In genomic region chr15:96042734-96043224, GRCh38 we compare ENCODE assay signal across 1 cellular context.
TF ChIP-seq lines count a peak whose summit lies in the region.

No MANE protein-coding gene starts in this region.

TF ChIP-seq in K562, 482 proteins besides CTCF, POLR2A, EP300 and RAD21 (continued from another document):
- TF ChIP-seq ATF3 (IDR thresholded peaks at IDR 0.05) (peak; percentile 26; the same call in 1 of the 2 replicates), ATF3 (CRISPR knock-in tag; conservative IDR thresholded peaks at IDR 0.05) (no peak), ATF1 (CRISPR knock-in tag; IDR thresholded peaks at IDR 0.05) (no peak), ATF1 (tag; IDR thresholded peaks at IDR 0.05) (0 out of 2 replicates have a peak, but pooled peaks have one; percentile 13), HMGXB4 (CRISPR knock-in tag; IDR thresholded peaks at IDR 0.05) (no peak), NFE2L1 (tag; IDR thresholded peaks at IDR 0.05; ENCODE audit: borderline replicate concordance, low read depth) (no peak), FOXK2 (conservative IDR thresholded peaks at IDR 0.05 in 1 of 2, IDR thresholded peaks at IDR 0.05 in 1 of 2; ENCODE audit: low read depth in 2 of 2) (peak; percentile 56 to 59; a peak in 2 of 4 replicates), SMARCA4 (IDR thresholded peaks at IDR 0.05) (0 out of 2 replicates have a peak, but pooled peaks have one; percentile 47), JUN (IDR thresholded peaks at IDR 0.05; ENCODE audit: borderline replicate concordance, low read depth, low read length) (no peak), JUN (CRISPR knock-in tag; IDR thresholded peaks at IDR 0.05; ENCODE audit: borderline replicate concordance) (no peak), ZNF592 (IDR thresholded peaks at IDR 0.05) (peak; percentile 53; the same call in 1 of the 2 replicates), CXXC5 (CRISPR knock-in tag; IDR thresholded peaks at IDR 0.05) (peak; percentile 43), HNRNPL (IDR thresholded peaks at IDR 0.05; ENCODE audit: low read depth, low read length) (no peak), MGA (IDR thresholded peaks at IDR 0.05) (0 out of 2 replicates have a peak, but pooled peaks have one; percentile 14), ZBTB33 (CRISPR knock-in tag; IDR thresholded peaks at IDR 0.05) (no peak), SIRT6 (IDR thresholded peaks at IDR 0.05; ENCODE audit: low read depth, low read length) (no peak), ZKSCAN8 (CRISPR knock-in tag; IDR thresholded peaks at IDR 0.05) (no peak), BRCA1 (IDR thresholded peaks at IDR 0.05) (no peak), BRCA1 (CRISPR knock-in tag; IDR thresholded peaks at IDR 0.05) (no peak), BRD4 (IDR thresholded peaks at IDR 0.05) (no peak), RCOR1 (IDR thresholded peaks at IDR 0.05; ENCODE audit: borderline replicate concordance in 1 of 2, low read depth in 2 of 2, low read length in 2 of 2) (no peak), FOXM1 (IDR thresholded peaks at IDR 0.05; ENCODE audit: low read depth) (0 out of 2 replicates have a peak, but pooled peaks have one; percentile 12), FOXM1 (CRISPR knock-in tag; IDR thresholded peaks at IDR 0.05; ENCODE audit: low read depth) (no peak), DPF2 (IDR thresholded peaks at IDR 0.05) (peak; percentile 34; the same call in 1 of the 2 replicates), TEAD4 (IDR thresholded peaks at IDR 0.05; ENCODE audit: low read length) (peak; percentile 42; the same call in 1 of the 2 replicates), TEAD4 (CRISPR knock-in tag; IDR thresholded peaks at IDR 0.05; ENCODE audit: borderline replicate concordance) (no peak), ARID1B (IDR thresholded peaks at IDR 0.05) (peak; percentile 55), GATAD2A (IDR thresholded peaks at IDR 0.05) (no peak), ZNF584 (CRISPR knock-in tag; IDR thresholded peaks at IDR 0.05; ENCODE audit: low read depth) (0 out of 2 replicates have a peak, but pooled peaks have one; percentile 3), TEAD2 (tag; IDR thresholded peaks at IDR 0.05) (no peak), TCF3 (CRISPR knock-in tag; IDR thresholded peaks at IDR 0.05) (peak; percentile 52), BCL6 (CRISPR knock-in tag; IDR thresholded peaks at IDR 0.05) (no peak), CBX3 (IDR thresholded peaks at IDR 0.05; ENCODE audit: borderline replicate concordance in 1 of 2, low read length in 2 of 2) (peak in 1 of 2 experiments; percentile 30; a peak in 1 of 3 replicates), MAZ (CRISPR knock-in tag; conservative IDR thresholded peaks at IDR 0.05 in 1 of 2, IDR thresholded peaks at IDR 0.05 in 1 of 2) (0 out of 4 replicates have a peak, but pooled peaks of 1 of the 2 experiments have one; percentile 34), E4F1 (CRISPR knock-in tag; IDR thresholded peaks at IDR 0.05; ENCODE audit: borderline replicate concordance) (no peak)
